15 cellular contexts compared by ENCODE assay signal in genomic region chr2:64467463-64467843, GRCh38. TPM values are rescaled to one million over a fixed set of nuclear protein-coding genes. Genes with fewer than 3 reads are reported as not detected.
A peak's percentile ranks its signal among the peaks of the same experiment; 100 is the strongest.
DNase-seq lines count a peak whose midpoint lies in the region; ATAC-seq and FAIRE-seq lines count a peak whose summit lies in the region.
"Had no signal": no experiment of that assay in that cellular context is flagged by ENCODE, and none has a peak within 500 bp of the region (broad histone marks: within the 10 kb centered on the region; RNA-seq: fewer than 3 reads in every experiment).

No MANE protein-coding gene starts in this region.

- FAIRE-seq in urothelium cell line (lab: Jason Lieb, UNC), result peak; percentile 91

- ATAC-seq in esophagus mucosa, result peak; percentile 27
- ATAC-seq in GM21619 (IDR thresholded peaks at IDR 0.05; ENCODE audit: unreplicated experiment), result no peak
- no peak for ATAC-seq in HG02678 (IDR thresholded peaks at IDR 0.05; ENCODE audit: unreplicated experiment)
- ATAC-seq: activated T-helper 17 cell treated with anti-CD3 and anti-CD28 coated beads, Interleukin-2, amount 50 U/mL, for 72 hours had no signal

- peak; percentile 65 to 67 for DNase-seq in NOMO-1 (lab: John Stamatoyannopoulos, UW; ENCODE audit: unreplicated experiment in 2 of 2)
- DNase-seq in medulla oblongata (ENCODE audit: extremely low spot score), result peak; percentile 57
- no peak for DNase-seq in urothelium cell line (ENCODE audit: low spot score)
- DNase-seq in T1000 (lab: John Stamatoyannopoulos, UW), result no peak
- DNase-seq: activated CD4-positive, alpha-beta T cell treated with anti-CD3 and anti-CD28 coated beads for 1 hour; BE2C; natural killer cell; NCI-H187 treated with DMSO at 0.1 percent for 48 hours; NCI-H510A; psoas muscle; SHP77 treated with DMSO at 0.1 percent for 48 hours had no signal

RNA-seq across cellular contexts. Expression of gene LGALSL, which starts 13.5 kb away (rescaled TPM):
- 35.8 TPM for total RNA-seq in esophagus mucosa

RNA-seq across cellular contexts. Expression of gene AFTPH, which starts 56.7 kb away (rescaled TPM):
- total RNA-seq in esophagus mucosa, result 28.3 TPM

Comparison
In these comparisons a context has a peak if more than half of its experiments do, and no peak if none do; other contexts are left out.
1. DNase-seq: peak in NOMO-1 (2 of 2) and medulla oblongata (single experiment); none in urothelium cell line (single experiment) and T1000 (single experiment).